8 cellular contexts compared by ENCODE assay signal in the genomic region with DNA sequence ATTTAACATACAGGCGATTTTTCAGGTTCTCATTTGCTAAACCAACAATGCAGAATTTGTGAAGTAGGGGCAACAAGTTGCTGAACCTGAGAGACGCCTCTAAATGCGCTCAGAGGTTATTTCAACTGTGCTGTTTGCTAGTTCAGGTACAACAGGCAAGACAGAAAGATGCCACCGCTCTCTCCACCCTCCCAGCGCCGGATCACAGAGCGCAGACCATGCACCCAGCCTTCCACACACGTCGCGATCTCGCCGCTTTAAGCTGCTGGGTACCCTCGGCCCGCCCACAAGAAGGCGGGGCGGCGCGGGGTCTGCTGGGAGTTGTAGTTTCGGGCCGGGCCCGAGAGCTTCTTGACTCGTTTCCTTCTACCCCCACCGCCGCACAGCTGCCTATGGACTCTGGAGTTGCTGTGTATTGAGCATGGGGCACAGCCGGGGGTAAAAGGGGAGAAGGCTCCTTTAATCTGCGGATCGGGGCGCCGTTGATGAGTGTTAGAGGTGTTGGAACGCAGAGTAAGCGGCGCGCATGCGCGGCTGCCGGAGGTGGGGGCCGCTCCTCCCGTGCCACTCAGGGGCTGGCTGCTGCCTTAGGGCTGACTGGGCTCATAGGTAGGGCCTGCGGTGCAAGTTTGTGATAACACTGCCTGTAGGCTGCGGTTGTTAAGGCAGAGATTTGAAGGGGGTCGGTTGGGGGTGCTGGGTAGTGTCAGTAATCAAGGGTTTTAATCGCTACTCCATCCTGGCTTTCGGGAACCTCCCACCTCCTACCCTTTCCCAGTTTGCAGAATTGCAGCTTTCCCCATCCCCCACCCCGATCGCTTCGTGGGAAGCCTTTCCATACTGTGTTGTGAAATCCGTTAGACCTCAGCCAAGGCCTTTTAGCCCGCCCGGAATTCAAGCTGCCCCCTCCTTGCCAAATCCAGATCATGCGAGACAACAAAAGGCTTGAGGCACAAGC. TPM values are rescaled to one million over a fixed set of nuclear protein-coding genes. Genes with fewer than 3 reads are reported as not detected.
A peak's percentile ranks its signal among the peaks of the same experiment; 100 is the strongest.
DNase-seq lines count a peak whose midpoint lies in the region; ATAC-seq lines count a peak whose summit lies in the region.

No MANE protein-coding gene starts in this region.

- H3K4me2 ChIP-seq in mesendoderm (ENCODE audit: low read length): peak overlapping the region; percentile 99

- H3K27me3 Mint-ChIP-seq in CD8-positive, alpha-beta memory T cell: peaks cover 13 to 25% of the 10 kb centered on the region in 2 donors
- peaks cover 33% of the 10 kb centered on the region for H3K27me3 Mint-ChIP-seq in activated CD8-positive, alpha-beta memory T cell treated with anti-CD3 and anti-CD28 coated beads, Interleukin-2, amount 10 ng/mL, durations not matched to agents 7 days and 5 days
- peaks cover 13 to 29% of the 10 kb centered on the region in 2 donors for H3K27me3 Mint-ChIP-seq in effector memory CD8-positive, alpha-beta T cell

- no peaks in the 10 kb centered on the region for H3K79me1 ChIP-seq in mesendoderm (ENCODE audit: low read length)

- peak overlapping the region in 7 of 8 donors; percentile 47 to 99 (median 91) for H3K27ac Mint-ChIP-seq in CD8-positive, alpha-beta memory T cell
- H3K27ac Mint-ChIP-seq in activated CD8-positive, alpha-beta memory T cell treated with anti-CD3 and anti-CD28 coated beads, Interleukin-2, amount 10 ng/mL, durations not matched to agents 7 days and 5 days: peak overlapping the region; percentile 84
- peak overlapping the region; percentile 38 to 95 for H3K27ac Mint-ChIP-seq in effector memory CD8-positive, alpha-beta T cell

- H3K4me3 Mint-ChIP-seq in CD8-positive, alpha-beta memory T cell: peak overlapping the region; percentile 81 to 97 (median 91)
- peak overlapping the region; percentile 82 for H3K4me3 Mint-ChIP-seq in activated CD8-positive, alpha-beta memory T cell treated with anti-CD3 and anti-CD28 coated beads, Interleukin-2, amount 10 ng/mL, durations not matched to agents 7 days and 5 days
- peak overlapping the region; percentile 85 for H3K4me3 Mint-ChIP-seq in effector memory CD8-positive, alpha-beta T cell

- H3K56ac ChIP-seq in mesendoderm (ENCODE audit: low read length): peak overlapping the region; percentile 89

- H4K8ac ChIP-seq in mesendoderm (ENCODE audit: low read depth, low read length): no peak overlapping the region

- POLR2A ChIA-PET in CD8-positive, alpha-beta memory T cell (lab: Charles Lee): interaction anchor here (0.9 to 1.0 kb wide), 2 partner anchors 23 to 874 kb away, joined by 3 to 11 read pairs; partner anchors contain the start of gene SMC2

- WGBS in mesendoderm (ENCODE audit: extremely low coverage, insufficient coverage, low lambda C conversion rate): no CpG with 5 or more reads among the region's 50 CpGs

- no peaks in the 10 kb centered on the region for H3K36me3 ChIP-seq in CD8-positive, alpha-beta memory T cell (ENCODE audit: insufficient read depth, low read length)
- H3K36me3 ChIP-seq in mesendoderm (ENCODE audit: control insufficient read depth, insufficient read depth, low read length): no peaks in the 10 kb centered on the region

- peak overlapping the region; percentile 57 for H3K4me3 ChIP-seq in CD8-positive, alpha-beta memory T cell (ENCODE audit: low read length)
- H3K4me3 ChIP-seq in mesendoderm (ENCODE audit: low read length): peak overlapping the region; percentile 79

- CTCF ChIA-PET in CD8-positive, alpha-beta memory T cell (lab: Charles Lee): interaction anchor here (0.6 to 1.1 kb wide), 2 partner anchors 41 to 51 kb away, joined by 3 read pairs; no protein-coding TSS in a partner anchor
- CTCF ChIA-PET in activated CD8-positive, alpha-beta memory T cell treated with anti-CD3 and anti-CD28 coated beads, Interleukin-2, amount 10 ng/mL, durations not matched to agents 7 days and 5 days (lab: Charles Lee): interaction anchor here (1.1 to 1.9 kb wide), 4 partner anchors 15 to 41 kb away, joined by 3 to 11 read pairs (median 4); partner anchors contain the start of gene ABCA1

- no peak overlapping the region for H2BK120ac ChIP-seq in mesendoderm (ENCODE audit: low read depth, low read length)

- peak overlapping the region; percentile 86 for H3K4ac ChIP-seq in mesendoderm (ENCODE audit: low read depth, low read length)

- H4K5ac ChIP-seq in mesendoderm (ENCODE audit: low read length): no peak overlapping the region

- H3K4me1 Mint-ChIP-seq in CD8-positive, alpha-beta memory T cell: peaks cover 11 to 12% (median 12%) of the 10 kb centered on the region in 3 donors
- peaks cover 9% of the 10 kb centered on the region for H3K4me1 Mint-ChIP-seq in activated CD8-positive, alpha-beta memory T cell treated with anti-CD3 and anti-CD28 coated beads, Interleukin-2, amount 10 ng/mL, durations not matched to agents 7 days and 5 days
- peaks cover 12 to 13% of the 10 kb centered on the region in 2 donors for H3K4me1 Mint-ChIP-seq in effector memory CD8-positive, alpha-beta T cell (ENCODE audit: low read depth in 2 of 2)

- H3K23ac ChIP-seq in mesendoderm (ENCODE audit: low read length): peak overlapping the region; percentile 89

- peaks cover 0 to 2% (median 0%) of the 10 kb centered on the region in 5 donors for H3K9me3 Mint-ChIP-seq in CD8-positive, alpha-beta memory T cell
- no peaks in the 10 kb centered on the region for H3K9me3 Mint-ChIP-seq in activated CD8-positive, alpha-beta memory T cell treated with anti-CD3 and anti-CD28 coated beads, Interleukin-2, amount 10 ng/mL, durations not matched to agents 7 days and 5 days (ENCODE audit: low read depth)
- H3K9me3 Mint-ChIP-seq in effector memory CD8-positive, alpha-beta T cell: no peaks in the 10 kb centered on the region

- peak; percentile 100 for ATAC-seq in GM21360 (IDR thresholded peaks at IDR 0.05; ENCODE audit: unreplicated experiment)
- ATAC-seq in activated CD8-positive, alpha-beta memory T cell treated with anti-CD3 and anti-CD28 coated beads, Interleukin-2, amount 10 ng/mL, durations not matched to agents 7 days and 5 days: peak; percentile 100
- peak; percentile 93 for ATAC-seq in effector memory CD8-positive, alpha-beta T cell (replicated peaks)

- H3K9ac ChIP-seq in mesendoderm (ENCODE audit: low read length): peak overlapping the region; percentile 82

- peak overlapping the region; percentile 94 for H3K18ac ChIP-seq in mesendoderm (ENCODE audit: low read length)

- peaks cover 15% of the 10 kb centered on the region for H3K4me1 ChIP-seq in CD8-positive, alpha-beta memory T cell (ENCODE audit: insufficient read depth, low read length)
- H3K4me1 ChIP-seq in mesendoderm (ENCODE audit: control insufficient read depth, low read depth, low read length): no peaks in the 10 kb centered on the region

- no peaks in the 10 kb centered on the region for H3K9me3 ChIP-seq in CD8-positive, alpha-beta memory T cell (ENCODE audit: low read length)

- no peak overlapping the region for H3K27ac ChIP-seq in CD8-positive, alpha-beta memory T cell (ENCODE audit: low read depth, low read length)
- peak overlapping the region; percentile 57 for H3K27ac ChIP-seq in mesendoderm (ENCODE audit: low read depth, low read length)

- no peak overlapping the region for H2AK5ac ChIP-seq in mesendoderm (ENCODE audit: low read length)

- no peaks in the 10 kb centered on the region for H3K79me2 ChIP-seq in mesendoderm (ENCODE audit: control insufficient read depth, insufficient read depth, low read length)

- H3K27me3 ChIP-seq in CD8-positive, alpha-beta memory T cell (ENCODE audit: insufficient read depth, low read length, poor library complexity, severe bottlenecking): no peaks in the 10 kb centered on the region
- H3K27me3 ChIP-seq in mesendoderm (ENCODE audit: insufficient read depth, low read length, poor library complexity): no peaks in the 10 kb centered on the region

- no peak overlapping the region for H2BK15ac ChIP-seq in mesendoderm (replicated peaks; ENCODE audit: low read depth)

- H3K36me3 Mint-ChIP-seq in CD8-positive, alpha-beta memory T cell: no peaks in the 10 kb centered on the region
- no peaks in the 10 kb centered on the region for H3K36me3 Mint-ChIP-seq in activated CD8-positive, alpha-beta memory T cell treated with anti-CD3 and anti-CD28 coated beads, Interleukin-2, amount 10 ng/mL, durations not matched to agents 7 days and 5 days
- peaks cover 8% of the 10 kb centered on the region for H3K36me3 Mint-ChIP-seq in effector memory CD8-positive, alpha-beta T cell (ENCODE audit: insufficient read depth)

- DNase-seq in CD8-positive, alpha-beta memory T cell: peak; percentile 79 to 92 (median 84)
- DNase-seq in HT-29 (ENCODE audit: low spot score) (peak; percentile 73), NOMO-1 (lab: John Stamatoyannopoulos, UW; ENCODE audit: unreplicated experiment in 2 of 2) (peak; percentile 74 to 90), mesendoderm (peak; percentile 93)
- DNase-seq in activated CD8-positive, alpha-beta memory T cell treated with anti-CD3 and anti-CD28 coated beads, Interleukin-2, amount 10 ng/mL, durations not matched to agents 7 days and 5 days: peak; percentile 88
- peak; percentile 89 to 93 (median 91) for DNase-seq in effector memory CD8-positive, alpha-beta T cell
- peak; percentile 69 for DNase-seq in stimulated activated CD8-positive, alpha-beta memory T cell treated with anti-CD3 and anti-CD28 coated beads, Interleukin-12 subunit alpha, Interleukin-12 subunit beta, amount 100 ng/mL, for 24 hours (ENCODE audit: extremely low read depth)

- H2BK5ac ChIP-seq in mesendoderm (ENCODE audit: low read length): peak overlapping the region; percentile 87

RNA-seq across cellular contexts. Expression of gene ABCA1, which starts 40.3 kb away (rescaled TPM):
- total RNA-seq in CD8-positive, alpha-beta memory T cell: under 1 TPM; 0.83 to 0.89 TPM
- polyA plus RNA-seq in CD8-positive, alpha-beta memory T cell: not detected
- total RNA-seq in HT-29 (2014; rRNA removed; shearing (Covaris generic)): 2.0 and 4.5 TPM in 2 replicates
- under 1 TPM; 0.09 to 0.23 TPM for total RNA-seq in activated CD8-positive, alpha-beta memory T cell treated with anti-CD3 and anti-CD28 coated beads, Interleukin-2, amount 10 ng/mL, durations not matched to agents 7 days and 5 days
- polyA plus RNA-seq in mesendoderm (2013, experiment 1 of 2): 1.0 TPM
- 1.1 TPM for polyA plus RNA-seq in mesendoderm (2013, experiment 2 of 2)
